11 cellular contexts compared by ENCODE assay signal in genomic region chr2:239216614-239217273, GRCh38.
DNase-seq lines count a peak whose midpoint lies in the region; ATAC-seq and TF ChIP-seq lines count a peak whose summit lies in the region.
"Had no signal": no experiment of that assay in that cellular context is flagged by ENCODE, and none has a peak within 500 bp of the region (broad histone marks: within the 10 kb centered on the region; RNA-seq: fewer than 3 reads in every experiment).

No MANE protein-coding gene starts in this region.

- 74 to 81% (median 78%) methylated on average over 15 to 17 of the region's 17 CpGs for WGBS in stomach, 5 donors
- WGBS in GM23248 (ENCODE audit: low coverage in 1 of 2, low lambda C conversion rate in 2 of 2, missing lambda C conversion rate in 2 of 2), 2 experiments = 86 to 90% methylated on average over 17 of the region's 17 CpGs

- H3K4me3 ChIP-seq in stomach (no peak overlapping the region), GM23248 (no peak overlapping the region)
- H3K4me3 ChIP-seq: SJSA1 had no signal

- peak; percentile 17 for DNase-seq in SIG-M5 treated with dmso at 0.1 percent for 504 hours (lab: John Stamatoyannopoulos, UW; ENCODE audit: unreplicated experiment)
- no peak for DNase-seq in SIG-M5 (lab: John Stamatoyannopoulos, UW)
- DNase-seq in activated T-cell treated with anti-CD3 and anti-CD28 coated beads, Interleukin-2, amount 50 U/mL, for 1 hour = peak; percentile 28
- DNase-seq in mesenteric fat pad (ENCODE audit: low spot score) = peak; percentile 69
- peak; percentile 19 for DNase-seq in stomach
- no peak for DNase-seq in glomerular visceral epithelial cell (ENCODE audit: extremely low spot score)
- no peak for DNase-seq in GM23248
- DNase-seq: 8988T, NCI-H1436 treated with DMSO at 0.1 percent for 48 hours had no signal

- H3K4me1 ChIP-seq in stomach (peaks cover 11 to 77% (median 53%) of the 10 kb centered on the region in 4 donors), GM23248 (ENCODE audit: insufficient read depth) (peaks cover 11% of the 10 kb centered on the region)
- H3K4me1 ChIP-seq: SJSA1 had no signal

- no peaks in the 10 kb centered on the region for H3K9me3 ChIP-seq in stomach
- H3K9me3 ChIP-seq in GM23248 (ENCODE audit: low read depth) = no peaks in the 10 kb centered on the region
- H3K9me3 ChIP-seq: SJSA1 had no signal

- ATAC-seq in GM18502 (IDR thresholded peaks at IDR 0.05; ENCODE audit: poor library complexity, unreplicated experiment) = no peak

- H3K9ac ChIP-seq in GM23248 = no peak overlapping the region

- peak overlapping the region in 3 of 5 donors; percentile 25 to 63 (median 54) for H3K27ac ChIP-seq in stomach
- no peak overlapping the region for H3K27ac ChIP-seq in GM23248
- H3K27ac ChIP-seq: SJSA1 had no signal

- H3K27me3 ChIP-seq in stomach = no peaks in the 10 kb centered on the region
- H3K27me3 ChIP-seq in GM23248 (replicated peaks; ENCODE audit: insufficient read depth) = no peaks in the 10 kb centered on the region
- H3K27me3 ChIP-seq: SJSA1 had no signal

- peaks cover 51% of the 10 kb centered on the region for H3K79me2 ChIP-seq in GM23248 (ENCODE audit: insufficient read depth)

- no peak for TF ChIP-seq POLR2A in stomach (IDR thresholded peaks at IDR 0.05)

- no peaks in the 10 kb centered on the region for H3K36me3 ChIP-seq in stomach
- no peaks in the 10 kb centered on the region for H3K36me3 ChIP-seq in GM23248 (ENCODE audit: low read depth)
- H3K36me3 ChIP-seq: SJSA1 had no signal

- H3K9me2 ChIP-seq in GM23248 (ENCODE audit: insufficient read depth) = no peaks in the 10 kb centered on the region

- no peak for TF ChIP-seq EP300 in stomach (IDR thresholded peaks at IDR 0.05)

- in situ Hi-C loops in GM23248 (cut with MboI) = no loop called here

- peaks cover 21% of the 10 kb centered on the region for H3F3A ChIP-seq in GM23248 (ENCODE audit: insufficient read depth)

- intact Hi-C loops in stomach (cut with DNase I; ENCODE audit: low total_unique reads) = no loop called here

- H3K4me2 ChIP-seq in GM23248 (ENCODE audit: unreplicated experiment) = no peak overlapping the region

- no peak overlapping the region for H2AFZ ChIP-seq in GM23248

- no peaks in the 10 kb centered on the region for H4K20me1 ChIP-seq in GM23248 (ENCODE audit: insufficient read depth)

- no peak for TF ChIP-seq CTCF in stomach (IDR thresholded peaks at IDR 0.05)

Comparison
In these comparisons a context has a peak if more than half of its experiments do, and no peak if none do; other contexts are left out.
1. DNase-seq: peak in SIG-M5 treated with dmso at 0.1 percent for 504 hours (single experiment), activated T-cell treated with anti-CD3 and anti-CD28 coated beads, Interleukin-2, amount 50 U/mL, for 1 hour (single experiment), mesenteric fat pad (single experiment) and stomach (single experiment); none in SIG-M5 (single experiment), glomerular visceral epithelial cell (single experiment) and GM23248 (single experiment).